2 cellular contexts compared by ENCODE assay signal in the genomic region with DNA sequence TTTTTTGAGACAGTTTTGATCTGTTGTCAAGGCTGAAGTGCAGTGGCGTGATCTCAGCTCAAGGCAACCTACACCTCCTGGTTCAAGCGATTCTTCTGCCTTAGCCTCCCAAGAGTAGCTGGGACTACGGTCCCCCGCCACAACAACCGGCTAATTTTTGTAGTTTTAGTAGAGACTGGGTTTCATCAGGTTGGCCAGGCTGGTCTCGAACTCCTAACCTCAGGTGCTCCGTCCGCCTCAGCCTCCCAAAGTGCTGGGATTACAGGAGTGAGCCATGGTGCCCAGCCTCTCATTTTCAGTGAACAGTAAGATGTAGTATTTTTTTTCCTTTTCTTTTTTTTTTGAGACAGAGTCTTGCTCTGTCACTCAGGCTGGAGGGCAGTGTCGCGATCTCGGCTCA.
TF ChIP-seq lines count a peak whose summit lies in the region.

No MANE protein-coding gene starts in this region.

TF ChIP-seq in HEK293, 187 proteins besides CTCF, POLR2A, EP300 and RAD21:
- TF ChIP-seq, protein P1, sequence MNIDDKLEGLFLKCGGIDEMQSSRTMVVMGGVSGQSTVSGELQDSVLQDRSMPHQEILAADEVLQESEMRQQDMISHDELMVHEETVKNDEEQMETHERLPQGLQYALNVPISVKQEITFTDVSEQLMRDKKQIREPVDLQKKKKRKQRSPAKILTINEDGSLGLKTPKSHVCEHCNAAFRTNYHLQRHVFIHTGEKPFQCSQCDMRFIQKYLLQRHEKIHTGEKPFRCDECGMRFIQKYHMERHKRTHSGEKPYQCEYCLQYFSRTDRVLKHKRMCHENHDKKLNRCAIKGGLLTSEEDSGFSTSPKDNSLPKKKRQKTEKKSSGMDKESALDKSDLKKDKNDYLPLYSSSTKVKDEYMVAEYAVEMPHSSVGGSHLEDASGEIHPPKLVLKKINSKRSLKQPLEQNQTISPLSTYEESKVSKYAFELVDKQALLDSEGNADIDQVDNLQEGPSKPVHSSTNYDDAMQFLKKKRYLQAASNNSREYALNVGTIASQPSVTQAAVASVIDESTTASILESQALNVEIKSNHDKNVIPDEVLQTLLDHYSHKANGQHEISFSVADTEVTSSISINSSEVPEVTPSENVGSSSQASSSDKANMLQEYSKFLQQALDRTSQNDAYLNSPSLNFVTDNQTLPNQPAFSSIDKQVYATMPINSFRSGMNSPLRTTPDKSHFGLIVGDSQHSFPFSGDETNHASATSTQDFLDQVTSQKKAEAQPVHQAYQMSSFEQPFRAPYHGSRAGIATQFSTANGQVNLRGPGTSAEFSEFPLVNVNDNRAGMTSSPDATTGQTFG (tag by site-specific recombination; IDR thresholded peaks at IDR 0.05; ENCODE audit: borderline replicate concordance) = no peak
- 0 out of 2 replicates have a peak, but pooled peaks have one; percentile 9 for TF ChIP-seq ZNF600 (tag by site-specific recombination; IDR thresholded peaks at IDR 0.05)

TF ChIP-seq in endothelial cell of umbilical vein, 7 proteins besides CTCF, POLR2A, EP300 and RAD21:
- TF ChIP-seq FOS (IDR thresholded peaks at IDR 0.05; ENCODE audit: borderline replicate concordance, insufficient read depth, low read length) (no peak), MYC (IDR thresholded peaks at IDR 0.05; ENCODE audit: low read depth, low read length) (no peak), GATA2 (IDR thresholded peaks at IDR 0.05; ENCODE audit: insufficient read depth, insufficient read length, low read depth, low read length) (no peak), POLR2AphosphoS5 (IDR thresholded peaks at IDR 0.05; ENCODE audit: insufficient read depth, low read depth, low read length) (no peak), JUN (IDR thresholded peaks at IDR 0.05; ENCODE audit: borderline replicate concordance, insufficient read depth, insufficient read length, low read depth) (no peak), EZH2 (IDR thresholded peaks at IDR 0.05; ENCODE audit: borderline replicate concordance, low read depth, low read length, severe bottlenecking) (no peak)
